Comparison of ENCODE assay signal across 9 cellular contexts in genomic region chr16:22670551-22670970, GRCh38.
DNase-seq lines count a peak whose midpoint lies in the region; ATAC-seq, FAIRE-seq and TF ChIP-seq lines count a peak whose summit lies in the region.
"Had no signal": no experiment of that assay in that cellular context is flagged by ENCODE, and none has a peak within 500 bp of the region (broad histone marks: within the 10 kb centered on the region; RNA-seq: fewer than 3 reads in every experiment).

No MANE protein-coding gene starts in this region.

- no peak for TF ChIP-seq EP300 in sigmoid colon (IDR thresholded peaks at IDR 0.05)

- H3K4me3 ChIP-seq in bronchial epithelial cell (ENCODE audit: low read depth, low read length): no peak overlapping the region
- H3K4me3 ChIP-seq in sigmoid colon: no peak overlapping the region
- no peak overlapping the region for H3K4me3 ChIP-seq in PC-9

- H3K36me3 Mint-ChIP-seq in activated CD4-positive, alpha-beta T cell treated with anti-CD3 and anti-CD28 coated beads for 36 hours (ENCODE audit: low read depth): no peaks in the 10 kb centered on the region
- H3K36me3 Mint-ChIP-seq: brain had no signal

- no TSS peak for BruUV-seq in PC-9 (replicated peaks; lab: Mats Ljungman, UMichigan)

- TF ChIP-seq CTCF in bronchial epithelial cell (IDR thresholded peaks at IDR 0.05; ENCODE audit: insufficient read depth, low read length, severe bottlenecking) (no peak), sigmoid colon (IDR thresholded peaks at IDR 0.05) (no peak), PC-9 (conservative IDR thresholded peaks at IDR 0.05) (no peak)

- POLR2A ChIA-PET in activated CD4-positive, alpha-beta T cell treated with anti-CD3 and anti-CD28 coated beads for 36 hours (lab: Charles Lee): no interaction called here
- POLR2A ChIA-PET in PC-9 (lab: Charles Lee; ENCODE audit: unreplicated experiment): no interaction called here

- no peak overlapping the region for H3K4me3 Mint-ChIP-seq in activated CD4-positive, alpha-beta T cell treated with anti-CD3 and anti-CD28 coated beads for 36 hours
- H3K4me3 Mint-ChIP-seq: brain had no signal

- H3K27ac ChIP-seq in sigmoid colon (no peak overlapping the region), PC-9 (no peak overlapping the region)

- H3K27me3 ChIP-seq in bronchial epithelial cell (ENCODE audit: control insufficient read depth, insufficient read depth, low read length) (peaks cover 3% of the 10 kb centered on the region), sigmoid colon (no peaks in the 10 kb centered on the region), PC-9 (ENCODE audit: insufficient read depth, low read depth) (no peaks in the 10 kb centered on the region)

- no peaks in the 10 kb centered on the region for H3F3A ChIP-seq in PC-9 (ENCODE audit: insufficient read depth, low read depth)

- H3K4me1 ChIP-seq in sigmoid colon (peaks cover 0 to 21% (median 10%) of the 10 kb centered on the region in 4 donors), PC-9 (replicated peaks; ENCODE audit: insufficient read depth) (no peaks in the 10 kb centered on the region)

- no peak for FAIRE-seq in bronchial epithelial cell (lab: Jason Lieb, UNC)

- H3K4me2 ChIP-seq in PC-9: no peak overlapping the region

- intact Hi-C loops in activated CD4-positive, alpha-beta T cell treated with anti-CD3 and anti-CD28 coated beads for 36 hours (cut with DNase I, micrococcal nuclease): loop anchor here in 1 of 2 experiments (10.0 kb wide), 1 partner anchor 346 kb away; no protein-coding TSS in a partner anchor
- intact Hi-C loops in sigmoid colon (cut with DNase I) (no loop called here), PC-9 (cut with micrococcal nuclease; ENCODE audit: unreplicated experiment) (no loop called here)

- CTCF ChIA-PET in activated CD4-positive, alpha-beta T cell treated with anti-CD3 and anti-CD28 coated beads for 36 hours (lab: Charles Lee): interaction anchor here (0.7 to 1.1 kb wide), 5 partner anchors 17 to 1105 kb away, joined by 3 to 5 read pairs (median 3); no protein-coding TSS in a partner anchor
- CTCF ChIA-PET in PC-9 (lab: Charles Lee): no interaction called here

- H3K9me3 ChIP-seq in sigmoid colon (no peaks in the 10 kb centered on the region), PC-9 (ENCODE audit: insufficient read depth, low read depth) (no peaks in the 10 kb centered on the region)

- no peak overlapping the region for H2AFZ ChIP-seq in PC-9

- H4K20me1 ChIP-seq in PC-9 (ENCODE audit: insufficient read depth): no peaks in the 10 kb centered on the region

- no peaks in the 10 kb centered on the region for H3K36me3 ChIP-seq in bronchial epithelial cell (ENCODE audit: control insufficient read depth, insufficient read depth, low read length)
- H3K36me3 ChIP-seq in sigmoid colon: no peaks in the 10 kb centered on the region
- no peaks in the 10 kb centered on the region for H3K36me3 ChIP-seq in PC-9 (ENCODE audit: low read depth)

- TF ChIP-seq POLR2A in sigmoid colon (IDR thresholded peaks at IDR 0.05): no peak

- H3K9me3 Mint-ChIP-seq in activated CD4-positive, alpha-beta T cell treated with anti-CD3 and anti-CD28 coated beads for 36 hours (ENCODE audit: low read depth): no peaks in the 10 kb centered on the region
- H3K9me3 Mint-ChIP-seq: brain had no signal

- H3K27ac Mint-ChIP-seq in activated CD4-positive, alpha-beta T cell treated with anti-CD3 and anti-CD28 coated beads for 36 hours: no peak overlapping the region
- H3K27ac Mint-ChIP-seq: brain had no signal

- peak; percentile 41 for DNase-seq in activated CD4-positive, alpha-beta T cell treated with anti-CD3 and anti-CD28 coated beads for 36 hours
- no peak for DNase-seq in activated CD4-positive, alpha-beta T cell treated with anti-CD3 and anti-CD28 coated beads, Interleukin-2, amount 50 U/mL, for 48 hours
- DNase-seq in HuH-7.5 (ENCODE audit: low spot score) (peak; percentile 56), bronchial epithelial cell (ENCODE audit: low read depth) (peak; percentile 18), sigmoid colon (peak; percentile 65), PC-9 (no peak)

- no peaks in the 10 kb centered on the region for H3K27me3 Mint-ChIP-seq in activated CD4-positive, alpha-beta T cell treated with anti-CD3 and anti-CD28 coated beads for 36 hours
- H3K27me3 Mint-ChIP-seq: brain had no signal

- ATAC-seq in activated CD4-positive, alpha-beta T cell treated with anti-CD3 and anti-CD28 coated beads for 36 hours: peak; percentile 51
- ATAC-seq in HG02870 (IDR thresholded peaks at IDR 0.05; ENCODE audit: unreplicated experiment) (no peak), GM18870 (IDR thresholded peaks at IDR 0.05; ENCODE audit: unreplicated experiment) (no peak)

- no peaks in the 10 kb centered on the region for H3K9me2 ChIP-seq in PC-9 (ENCODE audit: insufficient read depth)

- no peaks in the 10 kb centered on the region for H3K79me2 ChIP-seq in PC-9 (ENCODE audit: low read depth)

- WGBS in sigmoid colon, 2 donors: 23 to 25% methylated on average over 6 of the region's 6 CpGs

- H3K4me1 Mint-ChIP-seq in activated CD4-positive, alpha-beta T cell treated with anti-CD3 and anti-CD28 coated beads for 36 hours: no peaks in the 10 kb centered on the region
- H3K4me1 Mint-ChIP-seq: brain had no signal

Comparison
In these comparisons a context has a peak if more than half of its experiments do, and no peak if none do; other contexts are left out.
1. DNase-seq: peak in activated CD4-positive, alpha-beta T cell treated with anti-CD3 and anti-CD28 coated beads for 36 hours (single experiment), HuH-7.5 (single experiment), bronchial epithelial cell (single experiment) and sigmoid colon (single experiment); none in activated CD4-positive, alpha-beta T cell treated with anti-CD3 and anti-CD28 coated beads, Interleukin-2, amount 50 U/mL, for 48 hours (0 of 2) and PC-9 (0 of 2).